ENCODE assay signal across 10 cellular contexts in genomic region chr1:6485937-6486250, GRCh38. TPM values are rescaled to one million over a fixed set of nuclear protein-coding genes. Genes with fewer than 3 reads are reported as not detected.
DNase-seq lines count a peak whose midpoint lies in the region; ATAC-seq and TF ChIP-seq lines count a peak whose summit lies in the region.
"Had no signal": no experiment of that assay in that cellular context is flagged by ENCODE, and none has a peak within 500 bp of the region (broad histone marks: within the 10 kb centered on the region; RNA-seq: fewer than 3 reads in every experiment).

No MANE protein-coding gene starts in this region.

- peaks cover 5% of the 10 kb centered on the region; the same call in 1 of the 2 replicates for H3K79me2 ChIP-seq in HCT116 (ENCODE audit: insufficient read depth, low read length)

- H3K9me3 ChIP-seq in HCT116 (ENCODE audit: control insufficient read depth in 1 of 2, insufficient read depth in 1 of 2, low read depth in 1 of 2, low read length in 2 of 2) (no peaks in the 10 kb centered on the region), iPS DF 6.9 (ENCODE audit: control insufficient read depth, insufficient read depth, low read length) (no peaks in the 10 kb centered on the region), SJCRH30 (replicated peaks) (no peaks in the 10 kb centered on the region)

- H4K20me1 ChIP-seq in HCT116 (ENCODE audit: insufficient read depth), result no peaks in the 10 kb centered on the region

- ATAC-seq in HCT116, result no peak
- ATAC-seq in stimulated activated effector memory CD8-positive, alpha-beta T cell treated with anti-CD3 and anti-CD28 coated beads, Interleukin-12 subunit alpha, Interleukin-12 subunit beta, amount 100 ng/mL, for 72 hours, result no peak
- ATAC-seq in HG03457 (IDR thresholded peaks at IDR 0.05; ENCODE audit: unreplicated experiment), result no peak

- POLR2A ChIA-PET in HCT116 (lab: Charles Lee), result no interaction called here
- POLR2A ChIA-PET in activated CD4-positive, alpha-beta T cell treated with anti-CD3 and anti-CD28 coated beads, Interleukin-2, amount 10 ng/mL, durations not matched to agents 7 days and 5 days (lab: Charles Lee), result no interaction called here

- H3K27me3 Mint-ChIP-seq in activated CD4-positive, alpha-beta T cell treated with anti-CD3 and anti-CD28 coated beads, Interleukin-2, amount 10 ng/mL, durations not matched to agents 7 days and 5 days, result peaks cover 35% of the 10 kb centered on the region

- H3K4me2 ChIP-seq in HCT116 (ENCODE audit: low read length), result peak overlapping the region; percentile 61; the same call in 1 of the 2 replicates

- peaks cover 15% of the 10 kb centered on the region for H3K4me1 Mint-ChIP-seq in stimulated activated effector memory CD8-positive, alpha-beta T cell treated with anti-CD3 and anti-CD28 coated beads, Interleukin-12 subunit alpha, Interleukin-12 subunit beta, amount 100 ng/mL, for 72 hours
- H3K4me1 Mint-ChIP-seq in activated CD4-positive, alpha-beta T cell treated with anti-CD3 and anti-CD28 coated beads, Interleukin-2, amount 10 ng/mL, durations not matched to agents 7 days and 5 days, result peaks cover 5% of the 10 kb centered on the region

- no peaks in the 10 kb centered on the region for H3K9me2 ChIP-seq in HCT116 (ENCODE audit: insufficient read depth)

- no peak for TF ChIP-seq RAD21 in HCT116 (IDR thresholded peaks at IDR 0.05; ENCODE audit: low read depth)

- CTCF ChIA-PET in HCT116 (lab: Charles Lee), result interaction anchor here (0.6 kb wide), 1 partner anchor 13 kb away, joined by 4 read pairs; no protein-coding TSS in a partner anchor
- CTCF ChIA-PET in activated CD4-positive, alpha-beta T cell treated with anti-CD3 and anti-CD28 coated beads, Interleukin-2, amount 10 ng/mL, durations not matched to agents 7 days and 5 days (lab: Charles Lee), result interaction anchor here (0.7 to 1.9 kb wide), 9 partner anchors 10 to 160 kb away, joined by 3 to 7 read pairs (median 3); partner anchors contain the start of genes NOL9 and TAS1R1

- intact Hi-C loops in HCT116 (cut with micrococcal nuclease), result loop anchor here (1.0 to 5.0 kb wide), 2 partner anchors 37 to 731 kb away; no protein-coding TSS in a partner anchor

- H3K9me3 Mint-ChIP-seq in stimulated activated effector memory CD8-positive, alpha-beta T cell treated with anti-CD3 and anti-CD28 coated beads, Interleukin-12 subunit alpha, Interleukin-12 subunit beta, amount 100 ng/mL, for 72 hours, result no peaks in the 10 kb centered on the region
- H3K9me3 Mint-ChIP-seq in activated CD4-positive, alpha-beta T cell treated with anti-CD3 and anti-CD28 coated beads, Interleukin-2, amount 10 ng/mL, durations not matched to agents 7 days and 5 days, result no peaks in the 10 kb centered on the region
- H3K9me3 Mint-ChIP-seq: activated T-helper 1 cell treated with anti-CD3 and anti-CD28 coated beads, Interleukin-12 subunit alpha, Interleukin-12 subunit beta, Interleukin-2, Interleukin-4 antibody, amounts not matched to agents 30 ng/mL and 10 ng/mL and 1 ng/mL, durations not matched to agents 14 hours and 24 hours and 36 hours; naive thymus-derived CD4-positive, alpha-beta T cell had no signal

- TF ChIP-seq CTCF in HCT116 (IDR thresholded peaks at IDR 0.05 in 2 of 3, conservative IDR thresholded peaks at IDR 0.05 in 1 of 3; ENCODE audit: borderline replicate concordance in 1 of 3, insufficient read depth in 1 of 3, low read depth in 2 of 3, low read length in 2 of 3), result no peak

- H3K27ac Mint-ChIP-seq in stimulated activated effector memory CD8-positive, alpha-beta T cell treated with anti-CD3 and anti-CD28 coated beads, Interleukin-12 subunit alpha, Interleukin-12 subunit beta, amount 100 ng/mL, for 72 hours, result no peak overlapping the region
- H3K27ac Mint-ChIP-seq in activated CD4-positive, alpha-beta T cell treated with anti-CD3 and anti-CD28 coated beads, Interleukin-2, amount 10 ng/mL, durations not matched to agents 7 days and 5 days, result no peak overlapping the region
- H3K27ac Mint-ChIP-seq: activated T-helper 1 cell treated with anti-CD3 and anti-CD28 coated beads, Interleukin-12 subunit alpha, Interleukin-12 subunit beta, Interleukin-2, Interleukin-4 antibody, amounts not matched to agents 30 ng/mL and 10 ng/mL and 1 ng/mL, durations not matched to agents 14 hours and 24 hours and 36 hours had no signal

- BruUV-seq in HCT116 (replicated peaks; lab: Mats Ljungman, UMichigan), result no TSS peak

- H2AFZ ChIP-seq in HCT116 (ENCODE audit: low read depth, low read length, poor library complexity, severe bottlenecking), result no peak overlapping the region

- RAD21 ChIA-PET in HCT116 (lab: Charles Lee; ENCODE audit: low non-redundant PET in 1 of 2, low total read pairs in 2 of 2, uncharacterized antibody in 2 of 2, unreplicated experiment in 2 of 2), result no interaction called here

- WGBS in iPS DF 6.9 (ENCODE audit: insufficient coverage, insufficient read length), result no CpG with 5 or more reads among the region's 8 CpGs

- H3K4me3 Mint-ChIP-seq in stimulated activated effector memory CD8-positive, alpha-beta T cell treated with anti-CD3 and anti-CD28 coated beads, Interleukin-12 subunit alpha, Interleukin-12 subunit beta, amount 100 ng/mL, for 72 hours, result peak overlapping the region; percentile 55
- H3K4me3 Mint-ChIP-seq in activated CD4-positive, alpha-beta T cell treated with anti-CD3 and anti-CD28 coated beads, Interleukin-2, amount 10 ng/mL, durations not matched to agents 7 days and 5 days, result no peak overlapping the region
- H3K4me3 Mint-ChIP-seq: activated T-helper 1 cell treated with anti-CD3 and anti-CD28 coated beads, Interleukin-12 subunit alpha, Interleukin-12 subunit beta, Interleukin-2, Interleukin-4 antibody, amounts not matched to agents 30 ng/mL and 10 ng/mL and 1 ng/mL, durations not matched to agents 14 hours and 24 hours and 36 hours had no signal

- H3K36me3 ChIP-seq in HCT116 (ENCODE audit: control insufficient read depth in 1 of 2, insufficient read depth in 2 of 2, low read length in 2 of 2) (no peaks in the 10 kb centered on the region), iPS DF 6.9 (ENCODE audit: control insufficient read depth, insufficient read depth, low read length) (no peaks in the 10 kb centered on the region), SJCRH30 (no peaks in the 10 kb centered on the region)

- H3K27me3 ChIP-seq in HCT116 (ENCODE audit: insufficient read depth, low read length) (no peaks in the 10 kb centered on the region), iPS DF 6.9 (ENCODE audit: control insufficient read depth, insufficient read depth, low read length) (no peaks in the 10 kb centered on the region), SJCRH30 (0 out of 2 replicates have a peak, but pooled peaks cover 2% of the 10 kb centered on the region)

- no peaks in the 10 kb centered on the region for H3K36me3 Mint-ChIP-seq in stimulated activated effector memory CD8-positive, alpha-beta T cell treated with anti-CD3 and anti-CD28 coated beads, Interleukin-12 subunit alpha, Interleukin-12 subunit beta, amount 100 ng/mL, for 72 hours
- no peaks in the 10 kb centered on the region for H3K36me3 Mint-ChIP-seq in activated CD4-positive, alpha-beta T cell treated with anti-CD3 and anti-CD28 coated beads, Interleukin-2, amount 10 ng/mL, durations not matched to agents 7 days and 5 days (ENCODE audit: low read depth)
- H3K36me3 Mint-ChIP-seq: naive thymus-derived CD4-positive, alpha-beta T cell had no signal

- 0 out of 2 replicates have a peak overlapping the region, but pooled peaks have one; percentile 32 for H3K9ac ChIP-seq in HCT116 (ENCODE audit: low read length)

- H3K4me1 ChIP-seq in HCT116 (ENCODE audit: control insufficient read depth in 1 of 2, insufficient read depth in 2 of 2, low read length in 2 of 2), result peaks cover 17 to 31% of the 10 kb centered on the region in 2 experiments; a peak in 3 of 4 replicates
- peaks cover 4% of the 10 kb centered on the region; the same call in 1 of the 2 replicates for H3K4me1 ChIP-seq in iPS DF 6.9 (ENCODE audit: control insufficient read depth, insufficient read depth, low read length)
- H3K4me1 ChIP-seq in SJCRH30, result peaks cover 14% of the 10 kb centered on the region

- no peak overlapping the region for H3K4me3 ChIP-seq in HCT116 (replicated peaks in 1 of 2; ENCODE audit: low read depth in 1 of 2, low read length in 2 of 2)
- H3K4me3 ChIP-seq in iPS DF 6.9 (ENCODE audit: low read length), result peak overlapping the region; percentile 79; the same call in 1 of the 2 replicates
- no peak overlapping the region for H3K4me3 ChIP-seq in SJCRH30

- H3K27ac ChIP-seq in HCT116 (ENCODE audit: low read depth, low read length) (no peak overlapping the region), iPS DF 6.9 (ENCODE audit: low read length) (no peak overlapping the region), SJCRH30 (no peak overlapping the region)

- no peak for TF ChIP-seq POLR2A in HCT116 (IDR thresholded peaks at IDR 0.05; ENCODE audit: borderline replicate concordance, extremely low read depth, insufficient read depth, insufficient read length)

- DNase-seq in HCT116 (ENCODE audit: low read depth, low spot score), result no peak
- peak; percentile 44 for DNase-seq in astrocyte of the hippocampus (ENCODE audit: low read depth, low spot score)
- no peak for DNase-seq in iPS DF 6.9 (ENCODE audit: low read depth, low spot score)
- no peak for DNase-seq in stimulated activated effector memory CD8-positive, alpha-beta T cell treated with anti-CD3 and anti-CD28 coated beads, Interleukin-12 subunit alpha, Interleukin-12 subunit beta, amount 100 ng/mL, for 72 hours (ENCODE audit: low spot score in 2 of 2)
- DNase-seq in D341Med (ENCODE audit: low spot score), result no peak
- DNase-seq in SJCRH30, result no peak
- no peak for DNase-seq in activated CD4-positive, alpha-beta T cell treated with anti-CD3 and anti-CD28 coated beads, Interleukin-2, amount 10 ng/mL, durations not matched to agents 7 days and 5 days

TF ChIP-seq in HCT116, 20 proteins besides CTCF, POLR2A, EP300 and RAD21:
- TF ChIP-seq ATF3 (IDR thresholded peaks at IDR 0.05) (no peak), CBX3 (IDR thresholded peaks at IDR 0.05; ENCODE audit: low read depth) (no peak)

RNA-seq across cellular contexts. Expression of gene PLEKHG5, which starts 5.6 kb away (rescaled TPM):
- total RNA-seq in HCT116 (2021; ENCODE audit: unreplicated experiment), result 33.0 TPM
- polyA plus RNA-seq in HCT116 (2012), result 27.9 and 32.2 TPM in 2 replicates
- 3.7 and 5.3 TPM in 2 replicates for total RNA-seq in SJCRH30 (2014; rRNA removed; shearing (Covaris generic))
- 1 to 10 TPM; 1.3 to 1.8 TPM for total RNA-seq in activated CD4-positive, alpha-beta T cell treated with anti-CD3 and anti-CD28 coated beads, Interleukin-2, amount 10 ng/mL, durations not matched to agents 7 days and 5 days

RNA-seq across cellular contexts. Expression of gene TNFRSF25, which starts 19.9 kb away (rescaled TPM):
- 27.5 TPM for total RNA-seq in HCT116 (2021; ENCODE audit: unreplicated experiment)
- polyA plus RNA-seq in HCT116 (2012), result 30.2 and 34.7 TPM in 2 replicates
- total RNA-seq in SJCRH30 (2014; rRNA removed; shearing (Covaris generic)), result 4.1 and 4.6 TPM in 2 replicates
- total RNA-seq in activated CD4-positive, alpha-beta T cell treated with anti-CD3 and anti-CD28 coated beads, Interleukin-2, amount 10 ng/mL, durations not matched to agents 7 days and 5 days, result 10 to 100 TPM; 88.5 to 92.8 TPM
